In genomic region chr12:644293-644639, GRCh38 we compare ENCODE assay signal across 10 cellular contexts. TPM values are rescaled to one million over a fixed set of nuclear protein-coding genes. Genes with fewer than 3 reads are reported as not detected.
DNase-seq lines count a peak whose midpoint lies in the region; ATAC-seq and TF ChIP-seq lines count a peak whose summit lies in the region.
"Had no signal": no experiment of that assay in that cellular context is flagged by ENCODE, and none has a peak within 500 bp of the region (broad histone marks: within the 10 kb centered on the region; RNA-seq: fewer than 3 reads in every experiment).

No MANE protein-coding gene starts in this region.

- no peak for ATAC-seq in central memory CD8-positive, alpha-beta T cell (replicated peaks; ENCODE audit: extremely low read depth, poor library complexity, severe bottlenecking)
- no peak for ATAC-seq in GM18498 (IDR thresholded peaks at IDR 0.05; ENCODE audit: unreplicated experiment)

- H2AFZ ChIP-seq in osteoblast (ENCODE audit: low read length), result no peak overlapping the region

- H3K9me3 Mint-ChIP-seq in central memory CD8-positive, alpha-beta T cell, result no peaks in the 10 kb centered on the region

- H3K4me3 ChIP-seq in BLaER1, result peak overlapping the region; percentile 76
- peak overlapping the region; percentile 42; the same call in 1 of the 2 replicates for H3K4me3 ChIP-seq in HL-60 (replicated peaks; ENCODE audit: insufficient read depth, low read length)
- no peak overlapping the region for H3K4me3 ChIP-seq in osteoblast (ENCODE audit: insufficient read depth, low read length)
- no peak overlapping the region for H3K4me3 ChIP-seq in brain microvascular endothelial cell (ENCODE audit: low read depth, low read length)

- TF ChIP-seq CTCF in HL-60 (IDR thresholded peaks at IDR 0.05; ENCODE audit: insufficient read depth, low read length) (no peak), osteoblast (IDR thresholded peaks at IDR 0.05; ENCODE audit: extremely low read depth, low read depth, low read length) (no peak), brain microvascular endothelial cell (IDR thresholded peaks at IDR 0.05; ENCODE audit: low read depth, low read length, missing control alignments) (no peak)

- H3K36me3 ChIP-seq in BLaER1, result no peaks in the 10 kb centered on the region
- H3K36me3 ChIP-seq in osteoblast (ENCODE audit: insufficient read depth, low read length), result no peaks in the 10 kb centered on the region
- no peaks in the 10 kb centered on the region for H3K36me3 ChIP-seq in brain microvascular endothelial cell (replicated peaks)

- H3K9ac ChIP-seq in BLaER1, result no peak overlapping the region; the same call in 1 of the 2 replicates

- H3K4me2 ChIP-seq in BLaER1, result peak overlapping the region; percentile 89
- H3K4me2 ChIP-seq in osteoblast (ENCODE audit: insufficient read depth, low read length), result peak overlapping the region; percentile 80

- no peaks in the 10 kb centered on the region for H3K9me3 ChIP-seq in BLaER1
- H3K9me3 ChIP-seq in osteoblast (ENCODE audit: low read depth, low read length), result no peaks in the 10 kb centered on the region

- in situ Hi-C loops in brain microvascular endothelial cell (cut with HindIII; ENCODE audit: low pct_ligation_motif_present, low sequenced_read_pairs), result no loop called here

- H3K27ac ChIP-seq in BLaER1 (no peak overlapping the region), HL-60 (replicated peaks) (peak overlapping the region; percentile 99), osteoblast (ENCODE audit: low read depth, low read length) (peak overlapping the region; percentile 68), brain microvascular endothelial cell (no peak overlapping the region)

- H3K27me3 Mint-ChIP-seq in central memory CD8-positive, alpha-beta T cell, result no peaks in the 10 kb centered on the region

- H3K4me3 Mint-ChIP-seq in central memory CD8-positive, alpha-beta T cell, result peak overlapping the region; percentile 84

- H3K4me1 ChIP-seq in BLaER1 (peaks cover 28% of the 10 kb centered on the region), osteoblast (ENCODE audit: insufficient read depth, low read length) (peaks cover 40% of the 10 kb centered on the region)

- peaks cover 40% of the 10 kb centered on the region for H3K4me1 Mint-ChIP-seq in central memory CD8-positive, alpha-beta T cell

- H3K79me2 ChIP-seq in osteoblast (ENCODE audit: insufficient read depth, low read length), result peaks cover 2% of the 10 kb centered on the region

- H3K27ac Mint-ChIP-seq in central memory CD8-positive, alpha-beta T cell (ENCODE audit: low read depth), result peak overlapping the region; percentile 95

- DNase-seq in HL-60 (ENCODE audit: low read depth in 1 of 2, low spot score in 1 of 2) (no peak), osteoblast (ENCODE audit: insufficient read length, low spot score, missing footprints) (no peak), epidermal melanocyte (ENCODE audit: insufficient read length, low spot score) (no peak), brain microvascular endothelial cell (no peak), SHP77 (lab: John Stamatoyannopoulos, UW) (no peak)
- DNase-seq in central memory CD8-positive, alpha-beta T cell (ENCODE audit: low spot score in 2 of 2), result no peak
- DNase-seq: activated CD4-positive, alpha-beta T cell treated with anti-CD3 and anti-CD28 coated beads for 1 hour; DMS79 treated with DMSO at 0.1 percent for 48 hours had no signal

- H3K36me3 Mint-ChIP-seq in central memory CD8-positive, alpha-beta T cell (ENCODE audit: insufficient read depth), result peaks cover 19% of the 10 kb centered on the region

- H3K27me3 ChIP-seq in BLaER1 (no peaks in the 10 kb centered on the region), HL-60 (ENCODE audit: insufficient read depth, poor library complexity, severe bottlenecking) (no peaks in the 10 kb centered on the region), osteoblast (ENCODE audit: insufficient read depth, low read length) (no peaks in the 10 kb centered on the region), brain microvascular endothelial cell (replicated peaks) (no peaks in the 10 kb centered on the region)

- H4K20me1 ChIP-seq in BLaER1, result no peaks in the 10 kb centered on the region
- H4K20me1 ChIP-seq in osteoblast (ENCODE audit: insufficient read depth, low read length), result no peaks in the 10 kb centered on the region

RNA-seq across cellular contexts. Expression of gene NINJ2, which starts 19.0 kb away (rescaled TPM):
- total RNA-seq in osteoblast, result 2.9 and 5.8 TPM in 2 replicates

Comparison
In these comparisons a context has a peak if more than half of its experiments do, and no peak if none do; other contexts are left out.
1. H3K27ac ChIP-seq: peak in HL-60 (single experiment) and osteoblast (single experiment); none in BLaER1 (single experiment) and brain microvascular endothelial cell (single experiment).
2. H3K4me3 ChIP-seq: peak in BLaER1 (single experiment) and HL-60 (single experiment); none in osteoblast (single experiment) and brain microvascular endothelial cell (single experiment).